18 cellular contexts compared by ENCODE assay signal in genomic region chr2:10009271-10009810, GRCh38. TPM values are rescaled to one million over a fixed set of nuclear protein-coding genes. Genes with fewer than 3 reads are reported as not detected.
DNase-seq lines count a peak whose midpoint lies in the region; ATAC-seq and TF ChIP-seq lines count a peak whose summit lies in the region.
"Had no signal": no experiment of that assay in that cellular context is flagged by ENCODE, and none has a peak within 500 bp of the region (broad histone marks: within the 10 kb centered on the region; RNA-seq: fewer than 3 reads in every experiment).

No MANE protein-coding gene starts in this region.

- no peak for TF ChIP-seq CTCF in liver (IDR thresholded peaks at IDR 0.05; ENCODE audit: low read depth, low read length, missing input control)

- intact Hi-C loops in cardiac septum (cut with DNase I) (loop anchor here (2.0 kb wide), 1 partner anchor 33 kb away; the partner anchor contains the start of gene KLF11), right cardiac atrium (cut with DNase I) (no loop called here), aorta (cut with DNase I) (no loop called here)

- H3K4me3 ChIP-seq in right cardiac atrium (ENCODE audit: low read length) (no peak overlapping the region), liver (ENCODE audit: low read depth in 1 of 3, low read length in 3 of 3) (peak overlapping the region; percentile 12 to 37 (median 21)), skeletal muscle tissue (ENCODE audit: low read length in 3 of 3) (peak overlapping the region in 2 of 3 donors; percentile 7 to 41), aorta (ENCODE audit: low read length in 2 of 2) (no peak overlapping the region)
- H3K4me3 ChIP-seq: HAP-1, SJCRH30 had no signal

- TF ChIP-seq RAD21 in liver (IDR thresholded peaks at IDR 0.05): no peak

- H3K4me1 ChIP-seq in right cardiac atrium (ENCODE audit: control insufficient read depth, insufficient read depth, low read length) (peaks cover 9% of the 10 kb centered on the region), liver (ENCODE audit: control insufficient read depth in 4 of 4, insufficient read depth in 4 of 4, low read length in 3 of 4) (peaks cover 11 to 32% (median 30%) of the 10 kb centered on the region in 4 donors), skeletal muscle tissue (ENCODE audit: control insufficient read depth in 3 of 3, insufficient read depth in 3 of 3, low read length in 3 of 3) (peaks cover 34 to 39% (median 38%) of the 10 kb centered on the region in 3 donors), aorta (ENCODE audit: control insufficient read depth in 1 of 2, insufficient read depth in 2 of 2, low read length in 2 of 2) (no peaks in the 10 kb centered on the region)
- H3K4me1 ChIP-seq: HAP-1 had no signal

- H3K9me3 ChIP-seq in right cardiac atrium (ENCODE audit: control insufficient read depth, low read length): no peaks in the 10 kb centered on the region
- H3K9me3 ChIP-seq in liver (ENCODE audit: control insufficient read depth in 4 of 4, low read length in 3 of 4): no peaks in the 10 kb centered on the region
- H3K9me3 ChIP-seq in skeletal muscle tissue (ENCODE audit: control insufficient read depth in 3 of 3, low read length in 3 of 3): no peaks in the 10 kb centered on the region
- H3K9me3 ChIP-seq in aorta (ENCODE audit: control insufficient read depth, low read length): no peaks in the 10 kb centered on the region
- H3K9me3 ChIP-seq: HAP-1, SJCRH30 had no signal

- H3K27ac ChIP-seq in right cardiac atrium (ENCODE audit: low read length) (no peak overlapping the region), liver (ENCODE audit: low read depth in 1 of 2, low read length in 2 of 2) (peak overlapping the region; percentile 80 to 86), skeletal muscle tissue (ENCODE audit: low read depth, low read length) (peak overlapping the region; percentile 20), aorta (ENCODE audit: low read depth in 1 of 2, low read length in 2 of 2) (no peak overlapping the region)
- H3K27ac ChIP-seq: KMS-11, SJCRH30 had no signal

- H3K27me3 ChIP-seq in right cardiac atrium (ENCODE audit: control insufficient read depth, insufficient read depth): no peaks in the 10 kb centered on the region
- H3K27me3 ChIP-seq in liver (ENCODE audit: control insufficient read depth in 4 of 4, insufficient read depth in 4 of 4, low read length in 3 of 4): no peaks in the 10 kb centered on the region
- peaks cover 0 to 3% (median 0%) of the 10 kb centered on the region in 3 donors for H3K27me3 ChIP-seq in skeletal muscle tissue (ENCODE audit: control insufficient read depth in 3 of 3, insufficient read depth in 3 of 3, low read length in 3 of 3)
- H3K27me3 ChIP-seq in aorta (ENCODE audit: control insufficient read depth in 1 of 2, insufficient read depth in 2 of 2, low read length in 1 of 2): no peaks in the 10 kb centered on the region

- ATAC-seq in right cardiac atrium (no peak), aorta (ENCODE audit: low FRiP score) (peak; percentile 13), GM19023 (IDR thresholded peaks at IDR 0.05; ENCODE audit: unreplicated experiment) (no peak)
- ATAC-seq: natural killer cell had no signal

- WGBS in right cardiac atrium: 89% methylated on average over 19 of the region's 19 CpGs
- 77% methylated on average over 19 of the region's 19 CpGs for WGBS in liver
- 76 to 78% methylated on average over 19 of the region's 19 CpGs for WGBS in aorta, 2 donors

- H3K9ac ChIP-seq in liver (ENCODE audit: low read depth in 1 of 2, low read length in 2 of 2) (peak overlapping the region in 1 of 2 donors; percentile 36), skeletal muscle tissue (ENCODE audit: low read depth in 1 of 3, low read length in 3 of 3) (peak overlapping the region; percentile 32 to 60 (median 33))
- H3K9ac ChIP-seq: KMS-11 had no signal

- peak; percentile 74 for DNase-seq in cardiac septum (ENCODE audit: low spot score)
- DNase-seq in right cardiac atrium: no peak
- DNase-seq in aorta: peak; percentile 29 to 71
- no peak for DNase-seq in anterior cingulate cortex (lab: John Stamatoyannopoulos, UW)
- DNase-seq in occipital lobe (lab: John Stamatoyannopoulos, UW): no peak
- DNase-seq: activated CD4-positive, CD25-positive, alpha-beta regulatory T cell treated with anti-CD3 and anti-CD28 coated beads, Interleukin-2, amount 50 U/mL, for 72 hours; CD4-positive, alpha-beta T cell; DND-41; natural killer cell; NCI-H1092 treated with DMSO at 0.1 percent for 48 hours; NCI-H2107; NCI-H526; SJCRH30 had no signal

- H3K36me3 ChIP-seq in liver (ENCODE audit: control insufficient read depth in 4 of 4, insufficient read depth in 3 of 4, low read depth in 1 of 4, low read length in 3 of 4) (no peaks in the 10 kb centered on the region), skeletal muscle tissue (ENCODE audit: control insufficient read depth in 3 of 3, insufficient read depth in 3 of 3, low read length in 3 of 3) (no peaks in the 10 kb centered on the region), aorta (ENCODE audit: control insufficient read depth in 1 of 2, insufficient read depth in 2 of 2, low read length in 1 of 2) (no peaks in the 10 kb centered on the region)
- H3K36me3 ChIP-seq: HAP-1, SJCRH30 had no signal

TF ChIP-seq in liver, 16 proteins besides CTCF, POLR2A, EP300 and RAD21:
- TF ChIP-seq, protein P1, sequence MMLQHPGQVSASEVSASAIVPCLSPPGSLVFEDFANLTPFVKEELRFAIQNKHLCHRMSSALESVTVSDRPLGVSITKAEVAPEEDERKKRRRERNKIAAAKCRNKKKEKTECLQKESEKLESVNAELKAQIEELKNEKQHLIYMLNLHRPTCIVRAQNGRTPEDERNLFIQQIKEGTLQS (IDR thresholded peaks at IDR 0.05): no peak
- TF ChIP-seq GABPA (IDR thresholded peaks at IDR 0.05 in 1 of 2, conservative IDR thresholded peaks at IDR 0.05 in 1 of 2): no peak
- no peak for TF ChIP-seq YY1 (IDR thresholded peaks at IDR 0.05)
- no peak for TF ChIP-seq FOXA2 (IDR thresholded peaks at IDR 0.05)
- no peak for TF ChIP-seq HNF4A (conservative IDR thresholded peaks at IDR 0.05)
- TF ChIP-seq NR2F2 (IDR thresholded peaks at IDR 0.05): no peak
- TF ChIP-seq JUND (IDR thresholded peaks at IDR 0.05): no peak
- TF ChIP-seq EGR1 (IDR thresholded peaks at IDR 0.05; ENCODE audit: low read depth in 2 of 2): no peak
- TF ChIP-seq, protein P2, sequence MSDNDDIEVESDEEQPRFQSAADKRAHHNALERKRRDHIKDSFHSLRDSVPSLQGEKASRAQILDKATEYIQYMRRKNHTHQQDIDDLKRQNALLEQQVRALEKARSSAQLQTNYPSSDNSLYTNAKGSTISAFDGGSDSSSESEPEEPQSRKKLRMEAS (IDR thresholded peaks at IDR 0.05): no peak

RNA-seq across cellular contexts. Expression of gene KLF11, which starts 34.0 kb away (rescaled TPM):
- total RNA-seq in cardiac septum (22.3 TPM), right cardiac atrium (10 to 100 TPM; 24.0 to 42.4 (median 26.2) TPM), liver (10 to 100 TPM; 13.2 to 43.0 TPM), skeletal muscle tissue (11.5 TPM), aorta (10 to 100 TPM; 30.7 to 33.6 TPM), occipital lobe (14.0 TPM)
- polyA plus RNA-seq in right cardiac atrium (9.8 TPM), liver (10 to 100 TPM; 10.5 to 15.8 TPM), aorta (10 to 100 TPM in 1 of 2 donors, 1 to 10 TPM in 1; 7.8 to 10.2 TPM)

RNA-seq across cellular contexts. Expression of gene GRHL1, which starts 57.8 kb away (rescaled TPM):
- 1.1 TPM for total RNA-seq in cardiac septum
- 1 to 10 TPM; 2.5 to 5.7 (median 2.7) TPM for total RNA-seq in right cardiac atrium
- polyA plus RNA-seq in right cardiac atrium: 0.81 TPM
- total RNA-seq in liver: 10 to 100 TPM in 1 of 2 donors, 1 to 10 TPM in 1; 6.2 to 13.7 TPM
- 1 to 10 TPM; 3.6 to 6.0 TPM for polyA plus RNA-seq in liver
- under 0.01 TPM for total RNA-seq in skeletal muscle tissue
- total RNA-seq in aorta: 1 to 10 TPM; 1.6 to 2.5 TPM
- polyA plus RNA-seq in aorta: under 1 TPM; 0.15 to 0.25 TPM
- total RNA-seq in occipital lobe: 4.1 TPM

Comparison
In these comparisons a context has a peak if more than half of its experiments do, and no peak if none do; other contexts are left out.
1. DNase-seq: peak in cardiac septum (single experiment) and aorta (2 of 2); none in right cardiac atrium (0 of 3), anterior cingulate cortex (0 of 58) and occipital lobe (single experiment).
2. H3K27ac ChIP-seq: peak in liver (2 of 2) and skeletal muscle tissue (single experiment); none in right cardiac atrium (single experiment) and aorta (0 of 2).
3. H3K4me3 ChIP-seq: peak in liver (3 of 3) and skeletal muscle tissue (2 of 3); none in right cardiac atrium (single experiment) and aorta (0 of 2).